9 cellular contexts compared by ENCODE assay signal in the genomic region with DNA sequence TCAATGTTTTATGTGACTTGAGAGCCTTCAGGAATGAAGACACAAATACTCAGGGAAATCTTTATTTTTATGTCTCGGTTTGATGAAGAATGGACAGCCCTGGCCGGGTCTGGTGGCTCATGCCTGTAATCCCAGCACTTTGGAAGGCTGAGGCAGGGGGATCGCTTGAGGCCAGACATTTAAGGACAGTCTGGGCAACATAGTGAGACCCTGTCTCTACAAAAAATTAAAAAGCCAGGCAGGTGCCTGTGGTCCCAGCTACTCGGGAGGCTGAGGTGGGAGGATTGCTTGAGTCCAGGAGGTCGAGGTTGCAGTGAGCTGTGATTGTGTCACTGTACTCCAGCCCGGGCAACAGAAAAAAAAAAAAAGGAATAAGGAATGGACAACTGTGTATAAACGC. TPM values are rescaled to one million over a fixed set of nuclear protein-coding genes. Genes with fewer than 3 reads are reported as not detected.
A peak's percentile ranks its signal among the peaks of the same experiment; 100 is the strongest.
DNase-seq lines count a peak whose midpoint lies in the region; ATAC-seq, FAIRE-seq and TF ChIP-seq lines count a peak whose summit lies in the region.
"Not testable (repeated sequence)": the region's sequence is repeated elsewhere in the genome, so short reads cannot be mapped to it uniquely, and the experiment has no call there.
"Had no signal": no experiment of that assay in that cellular context is flagged by ENCODE, and none has a peak within 500 bp of the region (broad histone marks: within the 10 kb centered on the region; RNA-seq: fewer than 3 reads in every experiment).

No MANE protein-coding gene starts in this region.

- not testable (repeated sequence) for TF ChIP-seq POLR2A in GM12878 (IDR thresholded peaks at IDR 0.05; ENCODE audit: low read depth, low read length); right lobe of liver (IDR thresholded peaks at IDR 0.05); ovary (IDR thresholded peaks at IDR 0.05); testis (IDR thresholded peaks at IDR 0.05)

- H3K36me3 Mint-ChIP-seq in CD8-positive, alpha-beta memory T cell = peaks cover 0 to 25% (median 0%) of the 10 kb centered on the region in 3 donors
- H3K36me3 Mint-ChIP-seq in activated CD4-positive, alpha-beta T cell treated with anti-CD3 and anti-CD28 coated beads, Interleukin-2, amount 10 ng/mL, durations not matched to agents 7 days and 5 days (ENCODE audit: low read depth) = peaks cover 12% of the 10 kb centered on the region

- peak overlapping the region; percentile 76 for H3K27ac ChIP-seq in CD8-positive, alpha-beta memory T cell (ENCODE audit: low read depth, low read length)
- not testable (repeated sequence) for H3K27ac ChIP-seq in MM.1S (ENCODE audit: low read length)
- H3K27ac ChIP-seq in GM12878 (ENCODE audit: control insufficient read depth, insufficient read depth) = peak overlapping the region; percentile 88; the same call in 1 of the 2 replicates
- H3K27ac ChIP-seq in right lobe of liver = peak overlapping the region; percentile 42 to 85 (median 84)
- H3K27ac ChIP-seq in ovary = peak overlapping the region; percentile 58 to 89
- H3K27ac ChIP-seq in testis = peak overlapping the region; percentile 79 to 93

- H3K9me3 Mint-ChIP-seq in CD8-positive, alpha-beta memory T cell; activated CD4-positive, alpha-beta T cell treated with anti-CD3 and anti-CD28 coated beads, Interleukin-2, amount 10 ng/mL, durations not matched to agents 7 days and 5 days: not testable (repeated sequence)

- WGBS in GM12878 (ENCODE audit: insufficient coverage, insufficient replicate concordance, low lambda C conversion rate, missing lambda C conversion rate) = 63% methylated on average over 6 of the region's 7 CpGs
- WGBS in right lobe of liver (ENCODE audit: insufficient coverage, low coverage, low lambda C conversion rate, missing lambda C conversion rate) = 74% methylated on average over 7 of the region's 7 CpGs
- WGBS in ovary, 3 donors = 34 to 41% (median 38%) methylated on average over 7 of the region's 7 CpGs
- WGBS in testis, 2 donors = 47 to 51% methylated on average over 7 of the region's 7 CpGs

- H3K27ac Mint-ChIP-seq in CD8-positive, alpha-beta memory T cell = peak overlapping the region; percentile 68 to 94 (median 91)
- H3K27ac Mint-ChIP-seq in activated CD4-positive, alpha-beta T cell treated with anti-CD3 and anti-CD28 coated beads, Interleukin-2, amount 10 ng/mL, durations not matched to agents 7 days and 5 days = peak overlapping the region; percentile 93

- H2AFZ ChIP-seq in MM.1S (ENCODE audit: low read length) = peak overlapping the region; percentile 94
- not testable (repeated sequence) for H2AFZ ChIP-seq in GM12878 (ENCODE audit: control insufficient read depth, low read depth, low read length)

- not testable (repeated sequence) for H3K27me3 Mint-ChIP-seq in CD8-positive, alpha-beta memory T cell; activated CD4-positive, alpha-beta T cell treated with anti-CD3 and anti-CD28 coated beads, Interleukin-2, amount 10 ng/mL, durations not matched to agents 7 days and 5 days

- not testable (repeated sequence) for FAIRE-seq in GM12878 (lab: Jason Lieb, UNC)

- in situ Hi-C loops in GM12878 (cut with MboI) = not testable (repeated sequence)

- H3K9me2 ChIP-seq in MM.1S (replicated peaks; ENCODE audit: insufficient read depth, low read length) = not testable (repeated sequence)

- H3K4me2 ChIP-seq in MM.1S (ENCODE audit: low read depth, low read length) = peak overlapping the region; percentile 99; the same call in 1 of the 2 replicates
- peak overlapping the region; percentile 82 for H3K4me2 ChIP-seq in GM12878 (ENCODE audit: control insufficient read depth, insufficient read depth)

- not testable (repeated sequence) for H3K79me2 ChIP-seq in MM.1S (ENCODE audit: low read length); GM12878 (ENCODE audit: control insufficient read depth, insufficient read depth, low read length)

- not testable (repeated sequence) for TF ChIP-seq EP300 in GM12878 (IDR thresholded peaks at IDR 0.05; ENCODE audit: borderline replicate concordance in 1 of 2, control insufficient read depth in 1 of 2, low read depth in 2 of 2, low read length in 2 of 2); ovary (IDR thresholded peaks at IDR 0.05)

- H3K27me3 ChIP-seq in CD8-positive, alpha-beta memory T cell (ENCODE audit: insufficient read depth, low read length, poor library complexity, severe bottlenecking); MM.1S (replicated peaks; ENCODE audit: insufficient read depth, low read length); GM12878 (replicated peaks in 1 of 2; ENCODE audit: control insufficient read depth in 2 of 2, insufficient read depth in 2 of 2, low read length in 1 of 2); right lobe of liver; ovary; testis: not testable (repeated sequence)

- intact Hi-C loops in GM12878 (cut with micrococcal nuclease; ENCODE audit: unreplicated experiment) = loop anchor here (5.0 kb wide), 1 partner anchor 104 kb away; the partner anchor contains the start of gene SEPTIN3
- intact Hi-C loops in right lobe of liver (cut with DNase I); ovary (cut with DNase I); testis (cut with DNase I; ENCODE audit: low total_unique reads): not testable (repeated sequence)

- not testable (repeated sequence) for TF ChIP-seq CTCF in MM.1S (IDR thresholded peaks at IDR 0.05; ENCODE audit: low read length); GM12878 (IDR thresholded peaks at IDR 0.05 in 2 of 3, conservative IDR thresholded peaks at IDR 0.05 in 1 of 3; ENCODE audit: control insufficient read depth in 2 of 3, extremely low read depth in 1 of 3, insufficient read depth in 1 of 3, low read depth in 3 of 3, low read length in 3 of 3); epithelial cell of proximal tubule (conservative IDR thresholded peaks at IDR 0.05; ENCODE audit: low read depth, low read length); right lobe of liver (IDR thresholded peaks at IDR 0.05); ovary (IDR thresholded peaks at IDR 0.05); testis (IDR thresholded peaks at IDR 0.05)

- not testable (repeated sequence) for ATAC-seq in GM12878, right lobe of liver

- peak overlapping the region; percentile 59; the same call in 1 of the 2 replicates for H3K9ac ChIP-seq in MM.1S (ENCODE audit: low read length)
- H3K9ac ChIP-seq in GM12878 (ENCODE audit: control insufficient read depth, insufficient read depth, low read length) = peak overlapping the region; percentile 85; the same call in 1 of the 2 replicates

- CTCF ChIA-PET in CD8-positive, alpha-beta memory T cell (lab: Charles Lee); activated CD4-positive, alpha-beta T cell treated with anti-CD3 and anti-CD28 coated beads, Interleukin-2, amount 10 ng/mL, durations not matched to agents 7 days and 5 days (lab: Charles Lee): not testable (repeated sequence)
- CTCF ChIA-PET in GM12878 (lab: Yijun Ruan, JAX) = interaction anchor here (0.6 to 0.8 kb wide), 2 partner anchors 9 to 303 kb away, joined by 3 to 4 read pairs; no protein-coding TSS in a partner anchor

- POLR2A ChIA-PET in CD8-positive, alpha-beta memory T cell (lab: Charles Lee) = interaction anchor here (0.7 to 2.2 kb wide), 3 partner anchors 8 to 29 kb away, joined by 5 to 19 read pairs (median 7); partner anchors contain the start of genes NDUFA6 and SMDT1
- POLR2A ChIA-PET in activated CD4-positive, alpha-beta T cell treated with anti-CD3 and anti-CD28 coated beads, Interleukin-2, amount 10 ng/mL, durations not matched to agents 7 days and 5 days (lab: Charles Lee) = interaction anchor here (0.6 to 1.3 kb wide), 2 partner anchors 19 to 368 kb away, joined by 4 to 5 read pairs; partner anchors contain the start of gene NDUFA6
- POLR2A ChIA-PET in GM12878 (lab: Charles Lee) = interaction anchor here (0.6 to 3.0 kb wide), 4 partner anchors 8 to 370 kb away, joined by 3 to 21 read pairs (median 4); partner anchors contain the start of genes NDUFA6 and SMDT1

- TF ChIP-seq RAD21 in GM12878 (IDR thresholded peaks at IDR 0.05; ENCODE audit: insufficient read depth, low read depth, low read length) = not testable (repeated sequence)

- RAD21 ChIA-PET in GM12878 (lab: Charles Lee; ENCODE audit: unreplicated experiment) = interaction anchor here (0.7 kb wide), 1 partner anchor 9 kb away, joined by 4 read pairs; no protein-coding TSS in a partner anchor

- not testable (repeated sequence) for H3K36me3 ChIP-seq in CD8-positive, alpha-beta memory T cell (ENCODE audit: insufficient read depth, low read length); MM.1S (replicated peaks; ENCODE audit: insufficient read depth, low read length); right lobe of liver; ovary; testis (ENCODE audit: low read depth, missing control alignments)
- H3K36me3 ChIP-seq in GM12878 (ENCODE audit: control insufficient read depth in 2 of 2, insufficient read depth in 2 of 2, low read length in 1 of 2) = peaks cover 3 to 11% of the 10 kb centered on the region in 2 experiments; a peak in 3 of 4 replicates

- not testable (repeated sequence) for BruUV-seq in GM12878 (replicated peaks; lab: Mats Ljungman, UMichigan)

- peak overlapping the region; percentile 85 for H3K4me3 ChIP-seq in CD8-positive, alpha-beta memory T cell (ENCODE audit: low read length)
- H3K4me3 ChIP-seq in MM.1S (ENCODE audit: low read length) = peak overlapping the region; percentile 66
- peak overlapping the region; percentile 83 for H3K4me3 ChIP-seq in GM12878
- H3K4me3 ChIP-seq in epithelial cell of proximal tubule (ENCODE audit: low read depth, low read length) = peak overlapping the region; percentile 67
- peak overlapping the region; percentile 62 to 84 (median 63) for H3K4me3 ChIP-seq in right lobe of liver
- peak overlapping the region; percentile 66 for H3K4me3 ChIP-seq in ovary
- peak overlapping the region in 1 of 2 donors; percentile 67 for H3K4me3 ChIP-seq in testis

- peaks cover 26% of the 10 kb centered on the region for H3K4me1 ChIP-seq in CD8-positive, alpha-beta memory T cell (ENCODE audit: insufficient read depth, low read length)
- H3K4me1 ChIP-seq in MM.1S (ENCODE audit: low read length) (peaks cover 12% of the 10 kb centered on the region), GM12878 (ENCODE audit: control insufficient read depth, insufficient read depth, low read length) (peaks cover 19% of the 10 kb centered on the region), right lobe of liver (peaks cover 0 to 18% (median 0%) of the 10 kb centered on the region in 4 donors), testis (peaks cover 24% of the 10 kb centered on the region)
- H3K4me1 ChIP-seq in ovary (ENCODE audit: insufficient read depth) = not testable (repeated sequence)

- peaks cover 13% of the 10 kb centered on the region; the same call in 1 of the 2 replicates for H3F3A ChIP-seq in MM.1S (ENCODE audit: insufficient read depth, low read length)

- H3K4me1 Mint-ChIP-seq in CD8-positive, alpha-beta memory T cell = peaks cover 37 to 54% (median 46%) of the 10 kb centered on the region in 3 donors
- H3K4me1 Mint-ChIP-seq in activated CD4-positive, alpha-beta T cell treated with anti-CD3 and anti-CD28 coated beads, Interleukin-2, amount 10 ng/mL, durations not matched to agents 7 days and 5 days = peaks cover 50% of the 10 kb centered on the region

- SMC1A ChIA-PET in GM12878 (lab: Charles Lee; ENCODE audit: uncharacterized antibody, unreplicated experiment) = interaction anchor here (1.1 to 2.6 kb wide), 2 partner anchors 9 to 131 kb away, joined by 4 to 11 read pairs; partner anchors contain the start of gene SMDT1

- H3K4me3 Mint-ChIP-seq in CD8-positive, alpha-beta memory T cell = peak overlapping the region; percentile 91 to 96 (median 93)
- peak overlapping the region; percentile 87 for H3K4me3 Mint-ChIP-seq in activated CD4-positive, alpha-beta T cell treated with anti-CD3 and anti-CD28 coated beads, Interleukin-2, amount 10 ng/mL, durations not matched to agents 7 days and 5 days

- not testable (repeated sequence) for DNase-seq in CD8-positive, alpha-beta memory T cell; MM.1S; activated CD4-positive, alpha-beta T cell treated with anti-CD3 and anti-CD28 coated beads, Interleukin-2, amount 10 ng/mL, durations not matched to agents 7 days and 5 days; GM12878 (ENCODE audit: low read depth, low spot score); epithelial cell of proximal tubule (ENCODE audit: low read depth); testis
- DNase-seq in right lobe of liver (peak in 1 of 3 donors; percentile 3), ovary (peak in 1 of 5 donors; percentile 11)

- not testable (repeated sequence) for H4K20me1 ChIP-seq in MM.1S (ENCODE audit: insufficient read depth, low read length); GM12878 (ENCODE audit: control insufficient read depth, insufficient read depth)

- H3K9me3 ChIP-seq in CD8-positive, alpha-beta memory T cell (ENCODE audit: low read length); MM.1S (replicated peaks; ENCODE audit: insufficient read depth, low read length); GM12878 (replicated peaks; ENCODE audit: control insufficient read depth, insufficient read depth, low read length); right lobe of liver; ovary; testis: not testable (repeated sequence)

RNA-seq across cellular contexts. Expression of gene NAGA, which starts 0.9 kb away (rescaled TPM):
- total RNA-seq in CD8-positive, alpha-beta memory T cell = 10 to 100 TPM; 20.3 to 21.2 TPM
- 19.0 TPM for polyA plus RNA-seq in CD8-positive, alpha-beta memory T cell
- 10 to 100 TPM; 22.4 to 23.0 TPM for total RNA-seq in activated CD4-positive, alpha-beta T cell treated with anti-CD3 and anti-CD28 coated beads, Interleukin-2, amount 10 ng/mL, durations not matched to agents 7 days and 5 days
- total RNA-seq in GM12878 (2013; cell fraction: nucleolus; rRNA removed) = 31.8 and 35.6 TPM in 2 replicates
- total RNA-seq in GM12878 (2014; rRNA removed) = 45.9 and 46.0 TPM in 2 replicates
- total RNA-seq in GM12878 (2014; rRNA removed; fragmentation: Illumina TruSeq; extraction: Trizol) = 22.7 and 23.1 TPM in 2 replicates
- total RNA-seq in GM12878 (2021) = 33.9 and 34.4 TPM in 2 replicates
- polyA plus RNA-seq in GM12878 (2011; ENCODE audit: low read depth) = 15.3 TPM
- 14.5 and 29.8 TPM in 2 replicates for polyA plus RNA-seq in GM12878 (2011; rRNA removed)
- polyA plus RNA-seq in GM12878 (2011; cell fraction: cytosol; rRNA removed) = 32.6 and 39.1 TPM in 2 replicates
- polyA plus RNA-seq in GM12878 (2011; cell fraction: nucleus; rRNA removed) = 27.5 and 33.9 TPM in 2 replicates
- polyA plus RNA-seq in GM12878 (2012) = 22.8 and 25.4 TPM in 2 replicates
- 19.6 and 32.6 TPM in 2 replicates for polyA plus RNA-seq in GM12878 (2014; fragmentation: Illumina TruSeq; extraction: Trizol)
- 1 to 10 TPM; 9.3 to 9.8 TPM for polyA plus RNA-seq in GM12878 (2014; fragmentation: Nextera tagmentation; extraction: Ambion mirVana)
- 43.7 and 45.0 TPM in 2 replicates for polyA plus RNA-seq in GM12878 (2014; rRNA removed)
- 10 to 100 TPM; 34.1 to 39.0 TPM for polyA plus RNA-seq in GM12878 (2016; fragmentation: Nextera tagmentation; extraction: Ambion mirVana)
- polyA minus RNA-seq in GM12878 (2011; rRNA and poly(A)+ RNA removed) = 28.5 and 39.0 TPM in 2 replicates
- 11.8 and 13.0 TPM in 2 replicates for polyA minus RNA-seq in GM12878 (2011; cell fraction: cytosol; rRNA and poly(A)+ RNA removed)
- 9.7 and 13.9 TPM in 2 replicates for polyA minus RNA-seq in GM12878 (2011; cell fraction: nucleus; rRNA and poly(A)+ RNA removed)
- 38.9 and 41.2 TPM in 2 replicates for total RNA-seq in epithelial cell of proximal tubule
- 10 to 100 TPM; 17.6 to 27.9 (median 23.0) TPM for total RNA-seq in right lobe of liver
- 10 to 100 TPM; 18.7 to 34.3 (median 20.3) TPM for total RNA-seq in ovary
- 10 to 100 TPM; 17.6 to 18.1 TPM for polyA plus RNA-seq in ovary
- total RNA-seq in testis = 10 to 100 TPM; 19.9 to 32.1 TPM
- polyA plus RNA-seq in testis (ENCODE audit: insufficient read depth, low read depth, low replicate concordance) = 22.9 TPM

RNA-seq across cellular contexts. Expression of gene PHETA2, which starts 2.5 kb away (rescaled TPM):
- 1 to 10 TPM; 3.1 TPM for total RNA-seq in CD8-positive, alpha-beta memory T cell
- polyA plus RNA-seq in CD8-positive, alpha-beta memory T cell = 0.67 TPM
- total RNA-seq in activated CD4-positive, alpha-beta T cell treated with anti-CD3 and anti-CD28 coated beads, Interleukin-2, amount 10 ng/mL, durations not matched to agents 7 days and 5 days = 1 to 10 TPM; 1.8 to 2.6 TPM
- total RNA-seq in GM12878 (2013; cell fraction: nucleolus; rRNA removed) = 0.27 TPM in 1 of 2 replicates, not detected in the other
- total RNA-seq in GM12878 (2014; rRNA removed) = 2.3 and 3.6 TPM in 2 replicates
- 1.3 and 1.4 TPM in 2 replicates for total RNA-seq in GM12878 (2014; rRNA removed; fragmentation: Illumina TruSeq; extraction: Trizol)
- 2.0 and 2.6 TPM in 2 replicates for total RNA-seq in GM12878 (2021)
- polyA plus RNA-seq in GM12878 (2011; ENCODE audit: low read depth) = 0.64 TPM
- 0.16 and 0.17 TPM in 2 replicates for polyA plus RNA-seq in GM12878 (2011; rRNA removed)
- polyA plus RNA-seq in GM12878 (2011; cell fraction: cytosol; rRNA removed) = 0.25 and 0.27 TPM in 2 replicates
- polyA plus RNA-seq in GM12878 (2011; cell fraction: nucleus; rRNA removed) = 0.45 and 0.47 TPM in 2 replicates
- 1.2 and 1.4 TPM in 2 replicates for polyA plus RNA-seq in GM12878 (2012)
- polyA plus RNA-seq in GM12878 (2014; fragmentation: Illumina TruSeq; extraction: Trizol) = 1.5 and 1.7 TPM in 2 replicates
- under 1 TPM; 0.03 to 0.18 TPM for polyA plus RNA-seq in GM12878 (2014; fragmentation: Nextera tagmentation; extraction: Ambion mirVana)
- 3.2 and 3.3 TPM in 2 replicates for polyA plus RNA-seq in GM12878 (2014; rRNA removed)
- polyA plus RNA-seq in GM12878 (2016; fragmentation: Nextera tagmentation; extraction: Ambion mirVana) = 1 to 10 TPM; 1.9 to 2.2 TPM
- polyA minus RNA-seq in GM12878 (2011; rRNA and poly(A)+ RNA removed) = 0.15 and 0.26 TPM in 2 replicates
- polyA minus RNA-seq in GM12878 (2011; cell fraction: cytosol; rRNA and poly(A)+ RNA removed) = not detected in 2 replicates
- polyA minus RNA-seq in GM12878 (2011; cell fraction: nucleus; rRNA and poly(A)+ RNA removed) = 0.12 and 0.29 TPM in 2 replicates
- total RNA-seq in epithelial cell of proximal tubule = 10.9 and 11.2 TPM in 2 replicates
- 1 to 10 TPM in 3 of 6 experiments, under 1 TPM in 3; 0.51 to 1.4 (median 0.97) TPM for total RNA-seq in right lobe of liver
- 10 to 100 TPM in 1 of 7 donors, 1 to 10 TPM in 6; 3.4 to 10.2 (median 7.3) TPM for total RNA-seq in ovary
- polyA plus RNA-seq in ovary = 1 to 10 TPM; 8.5 to 8.8 TPM
- total RNA-seq in testis = 1 to 10 TPM; 2.8 to 3.8 TPM
- polyA plus RNA-seq in testis (ENCODE audit: insufficient read depth, low read depth, low replicate concordance) = 5.5 TPM
- total RNA-seq: H4 had no signal

RNA-seq across cellular contexts. Expression of gene SMDT1, which starts 8.0 kb away (rescaled TPM):
- 10 to 100 TPM; 67.9 to 74.5 TPM for total RNA-seq in CD8-positive, alpha-beta memory T cell
- polyA plus RNA-seq in CD8-positive, alpha-beta memory T cell = 160 TPM
- total RNA-seq in activated CD4-positive, alpha-beta T cell treated with anti-CD3 and anti-CD28 coated beads, Interleukin-2, amount 10 ng/mL, durations not matched to agents 7 days and 5 days = 10 to 100 TPM; 62.4 to 95.6 TPM
- 14.8 and 21.3 TPM in 2 replicates for total RNA-seq in GM12878 (2013; cell fraction: nucleolus; rRNA removed)
- total RNA-seq in GM12878 (2014; rRNA removed) (13.7 and 19.7 TPM in 2 replicates), GM12878 (2014; rRNA removed; fragmentation: Illumina TruSeq; extraction: Trizol) (15.4 and 19.7 TPM in 2 replicates), GM12878 (2021) (133 and 140 TPM in 2 replicates), epithelial cell of proximal tubule (1.1 and 3.0 TPM in 2 replicates), right lobe of liver (10 to 100 TPM in 4 of 6 experiments, 1 to 10 TPM in 2; 6.7 to 78.1 (median 60.9) TPM), ovary (100 to 1,000 TPM in 4 of 7 donors, 10 to 100 TPM in 3; 26.3 to 287 (median 130) TPM), testis (10 to 100 TPM; 14.3 to 19.4 TPM)
- 50.1 TPM for polyA plus RNA-seq in GM12878 (2011; ENCODE audit: low read depth)
- polyA plus RNA-seq in GM12878 (2011; rRNA removed) (57.4 and 69.4 TPM in 2 replicates), GM12878 (2014; fragmentation: Illumina TruSeq; extraction: Trizol) (25.0 and 27.8 TPM in 2 replicates), GM12878 (2014; fragmentation: Nextera tagmentation; extraction: Ambion mirVana) (10 to 100 TPM; 25.5 to 63.1 TPM), GM12878 (2014; rRNA removed) (106 and 108 TPM in 2 replicates), GM12878 (2016; fragmentation: Nextera tagmentation; extraction: Ambion mirVana) (100 to 1,000 TPM; 163 to 176 TPM), ovary (100 to 1,000 TPM; 112 to 211 TPM), testis (ENCODE audit: insufficient read depth, low read depth, low replicate concordance) (130 TPM)
- 82.2 and 83.3 TPM in 2 replicates for polyA plus RNA-seq in GM12878 (2011; cell fraction: cytosol; rRNA removed)
- polyA plus RNA-seq in GM12878 (2011; cell fraction: nucleus; rRNA removed) = 28.4 and 35.8 TPM in 2 replicates
- 162 and 211 TPM in 2 replicates for polyA plus RNA-seq in GM12878 (2012)
- polyA minus RNA-seq in GM12878 (2011; rRNA and poly(A)+ RNA removed) = 7.9 and 23.0 TPM in 2 replicates
- 8.6 and 8.8 TPM in 2 replicates for polyA minus RNA-seq in GM12878 (2011; cell fraction: cytosol; rRNA and poly(A)+ RNA removed)
- polyA minus RNA-seq in GM12878 (2011; cell fraction: nucleus; rRNA and poly(A)+ RNA removed) = 7.6 and 12.1 TPM in 2 replicates

RNA-seq across cellular contexts. Expression of gene NDUFA6, which starts 19.1 kb away (rescaled TPM):
- total RNA-seq in CD8-positive, alpha-beta memory T cell = 100 to 1,000 TPM; 106 to 126 TPM
- polyA plus RNA-seq in CD8-positive, alpha-beta memory T cell = 140 TPM
- 10 to 100 TPM; 85.9 to 89.8 TPM for total RNA-seq in activated CD4-positive, alpha-beta T cell treated with anti-CD3 and anti-CD28 coated beads, Interleukin-2, amount 10 ng/mL, durations not matched to agents 7 days and 5 days
- 13.3 and 17.6 TPM in 2 replicates for total RNA-seq in GM12878 (2013; cell fraction: nucleolus; rRNA removed)
- 87.9 and 94.9 TPM in 2 replicates for total RNA-seq in GM12878 (2014; rRNA removed)
- 104 and 116 TPM in 2 replicates for total RNA-seq in GM12878 (2014; rRNA removed; fragmentation: Illumina TruSeq; extraction: Trizol)
- total RNA-seq in GM12878 (2021) = 85.9 and 101 TPM in 2 replicates
- 103 TPM for polyA plus RNA-seq in GM12878 (2011; ENCODE audit: low read depth)
- polyA plus RNA-seq in GM12878 (2011; rRNA removed) = 134 and 200 TPM in 2 replicates
- polyA plus RNA-seq in GM12878 (2011; cell fraction: cytosol; rRNA removed) = 80.6 and 92.9 TPM in 2 replicates
- 48.1 and 55.6 TPM in 2 replicates for polyA plus RNA-seq in GM12878 (2011; cell fraction: nucleus; rRNA removed)
- polyA plus RNA-seq in GM12878 (2012) = 72.0 and 103 TPM in 2 replicates
- polyA plus RNA-seq in GM12878 (2014; fragmentation: Illumina TruSeq; extraction: Trizol) = 67.2 and 92.3 TPM in 2 replicates
- 100 to 1,000 TPM; 473 to 511 TPM for polyA plus RNA-seq in GM12878 (2014; fragmentation: Nextera tagmentation; extraction: Ambion mirVana)
- 123 and 124 TPM in 2 replicates for polyA plus RNA-seq in GM12878 (2014; rRNA removed)
- polyA plus RNA-seq in GM12878 (2016; fragmentation: Nextera tagmentation; extraction: Ambion mirVana) = 100 to 1,000 TPM; 302 to 320 TPM
- polyA minus RNA-seq in GM12878 (2011; rRNA and poly(A)+ RNA removed) = 20.6 and 28.6 TPM in 2 replicates
- polyA minus RNA-seq in GM12878 (2011; cell fraction: cytosol; rRNA and poly(A)+ RNA removed) = 13.6 and 15.0 TPM in 2 replicates
- polyA minus RNA-seq in GM12878 (2011; cell fraction: nucleus; rRNA and poly(A)+ RNA removed) = 7.3 and 11.1 TPM in 2 replicates
- total RNA-seq in epithelial cell of proximal tubule = 91.0 and 108 TPM in 2 replicates
- total RNA-seq in right lobe of liver = 10 to 100 TPM; 34.9 to 67.5 (median 51.6) TPM
- total RNA-seq in ovary = 10 to 100 TPM; 28.3 to 49.2 (median 43.4) TPM
- polyA plus RNA-seq in ovary = 10 to 100 TPM; 48.7 to 82.8 TPM
- 10 to 100 TPM; 41.1 to 53.3 TPM for total RNA-seq in testis
- polyA plus RNA-seq in testis (ENCODE audit: insufficient read depth, low read depth, low replicate concordance) = 81.4 TPM

RNA-seq across cellular contexts. Expression of gene CYP2D6, which starts 59.1 kb away (rescaled TPM):
- total RNA-seq in CD8-positive, alpha-beta memory T cell = 1 to 10 TPM; 1.8 to 2.2 TPM
- polyA plus RNA-seq in CD8-positive, alpha-beta memory T cell = 0.26 TPM
- total RNA-seq in activated CD4-positive, alpha-beta T cell treated with anti-CD3 and anti-CD28 coated beads, Interleukin-2, amount 10 ng/mL, durations not matched to agents 7 days and 5 days = 1 to 10 TPM; 5.0 to 6.6 TPM
- total RNA-seq in GM12878 (2013; cell fraction: nucleolus; rRNA removed) = 4.8 and 5.2 TPM in 2 replicates
- total RNA-seq in GM12878 (2014; rRNA removed) = 0.16 and 0.34 TPM in 2 replicates
- 0.22 and 0.23 TPM in 2 replicates for total RNA-seq in GM12878 (2014; rRNA removed; fragmentation: Illumina TruSeq; extraction: Trizol)
- 0.43 and 1.0 TPM in 2 replicates for total RNA-seq in GM12878 (2021)
- polyA plus RNA-seq in GM12878 (2011; ENCODE audit: low read depth) = 0.64 TPM
- polyA plus RNA-seq in GM12878 (2011; rRNA removed) = 0.50 and 1.4 TPM in 2 replicates
- polyA plus RNA-seq in GM12878 (2011; cell fraction: cytosol; rRNA removed) = 0.48 and 2.0 TPM in 2 replicates
- polyA plus RNA-seq in GM12878 (2011; cell fraction: nucleus; rRNA removed) = 48.7 and 55.9 TPM in 2 replicates
- 1.1 and 1.6 TPM in 2 replicates for polyA plus RNA-seq in GM12878 (2012)
- polyA plus RNA-seq in GM12878 (2014; fragmentation: Illumina TruSeq; extraction: Trizol) = 0.37 and 0.54 TPM in 2 replicates
- under 1 TPM; 0.08 to 0.15 TPM for polyA plus RNA-seq in GM12878 (2014; fragmentation: Nextera tagmentation; extraction: Ambion mirVana)
- 0.96 and 1.3 TPM in 2 replicates for polyA plus RNA-seq in GM12878 (2014; rRNA removed)
- polyA plus RNA-seq in GM12878 (2016; fragmentation: Nextera tagmentation; extraction: Ambion mirVana) = under 1 TPM; 0.40 to 0.42 TPM
- 0.80 and 1.1 TPM in 2 replicates for polyA minus RNA-seq in GM12878 (2011; rRNA and poly(A)+ RNA removed)
- not detected in 2 replicates for polyA minus RNA-seq in GM12878 (2011; cell fraction: cytosol; rRNA and poly(A)+ RNA removed)
- polyA minus RNA-seq in GM12878 (2011; cell fraction: nucleus; rRNA and poly(A)+ RNA removed) = 2.1 and 2.9 TPM in 2 replicates
- total RNA-seq in epithelial cell of proximal tubule = 0.14 and 0.29 TPM in 2 replicates
- 100 to 1,000 TPM; 104 to 400 (median 283) TPM for total RNA-seq in right lobe of liver
- 1 to 10 TPM in 4 of 7 donors, under 1 TPM in 3; 0.73 to 2.0 (median 1.2) TPM for total RNA-seq in ovary
- polyA plus RNA-seq in ovary = under 1 TPM; 0.28 to 0.30 TPM
- 1 to 10 TPM; 1.4 to 2.0 TPM for total RNA-seq in testis
- polyA plus RNA-seq in testis (ENCODE audit: insufficient read depth, low read depth, low replicate concordance) = 0.54 TPM
- total RNA-seq: H4 had no signal
